ENCODE assay signal across 1 cellular context in genomic region chr22:47164514-47165337, GRCh38.
TF ChIP-seq lines count a peak whose summit lies in the region.

No MANE protein-coding gene starts in this region.

TF ChIP-seq in WTC11, 78 proteins besides CTCF, POLR2A, EP300 and RAD21 (continued from another document):
- TF ChIP-seq JUN (CRISPR knock-in tag; IDR thresholded peaks at IDR 0.05): no peak
TF ChIP-seq in WTC11: peak in this region for 0.
